Comparison of ENCODE assay signal across 1 cellular context in genomic region chr9:121824651-121825480, GRCh38.
A peak's percentile ranks its signal among the peaks of the same experiment; 100 is the strongest.
TF ChIP-seq lines count a peak whose summit lies in the region.

No MANE protein-coding gene starts in this region.

TF ChIP-seq in K562, 482 proteins besides CTCF, POLR2A, EP300 and RAD21 (continued from another document):
- TF ChIP-seq, protein P1, sequence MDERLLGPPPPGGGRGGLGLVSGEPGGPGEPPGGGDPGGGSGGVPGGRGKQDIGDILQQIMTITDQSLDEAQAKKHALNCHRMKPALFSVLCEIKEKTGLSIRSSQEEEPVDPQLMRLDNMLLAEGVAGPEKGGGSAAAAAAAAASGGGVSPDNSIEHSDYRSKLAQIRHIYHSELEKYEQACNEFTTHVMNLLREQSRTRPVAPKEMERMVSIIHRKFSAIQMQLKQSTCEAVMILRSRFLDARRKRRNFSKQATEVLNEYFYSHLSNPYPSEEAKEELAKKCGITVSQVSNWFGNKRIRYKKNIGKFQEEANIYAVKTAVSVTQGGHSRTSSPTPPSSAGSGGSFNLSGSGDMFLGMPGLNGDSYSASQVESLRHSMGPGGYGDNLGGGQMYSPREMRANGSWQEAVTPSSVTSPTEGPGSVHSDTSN (CRISPR knock-in tag; IDR thresholded peaks at IDR 0.05; ENCODE audit: low read depth): no peak
- TF ChIP-seq, protein P1 (tag; conservative IDR thresholded peaks at IDR 0.05; ENCODE audit: low read depth): peak; percentile 89
- no peak for TF ChIP-seq ILF3 (IDR thresholded peaks at IDR 0.05; ENCODE audit: borderline replicate concordance)
- peak; percentile 52 for TF ChIP-seq NFE2 (IDR thresholded peaks at IDR 0.05; ENCODE audit: low read depth)
- peak; percentile 44 for TF ChIP-seq L3MBTL2 (IDR thresholded peaks at IDR 0.05)
- 0 out of 2 replicates have a peak, but pooled peaks have one; percentile 18 for TF ChIP-seq TAL1 (IDR thresholded peaks at IDR 0.05)
- 0 out of 2 replicates have a peak, but pooled peaks have one; percentile 22 for TF ChIP-seq MGA (IDR thresholded peaks at IDR 0.05)
- TF ChIP-seq PYGO2 (tag; IDR thresholded peaks at IDR 0.05): no peak
- TF ChIP-seq, protein P2, sequence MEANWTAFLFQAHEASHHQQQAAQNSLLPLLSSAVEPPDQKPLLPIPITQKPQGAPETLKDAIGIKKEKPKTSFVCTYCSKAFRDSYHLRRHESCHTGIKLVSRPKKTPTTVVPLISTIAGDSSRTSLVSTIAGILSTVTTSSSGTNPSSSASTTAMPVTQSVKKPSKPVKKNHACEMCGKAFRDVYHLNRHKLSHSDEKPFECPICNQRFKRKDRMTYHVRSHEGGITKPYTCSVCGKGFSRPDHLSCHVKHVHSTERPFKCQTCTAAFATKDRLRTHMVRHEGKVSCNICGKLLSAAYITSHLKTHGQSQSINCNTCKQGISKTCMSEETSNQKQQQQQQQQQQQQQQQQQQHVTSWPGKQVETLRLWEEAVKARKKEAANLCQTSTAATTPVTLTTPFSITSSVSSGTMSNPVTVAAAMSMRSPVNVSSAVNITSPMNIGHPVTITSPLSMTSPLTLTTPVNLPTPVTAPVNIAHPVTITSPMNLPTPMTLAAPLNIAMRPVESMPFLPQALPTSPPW (CRISPR knock-in tag; IDR thresholded peaks at IDR 0.05): peak; percentile 23; the same call in 1 of the 2 replicates
- peak; percentile 71; the same call in 1 of the 2 replicates for TF ChIP-seq ZNF41 (CRISPR knock-in tag; conservative IDR thresholded peaks at IDR 0.05)
- TF ChIP-seq PKNOX1 (IDR thresholded peaks at IDR 0.05): peak; percentile 45; the same call in 1 of the 2 replicates
- TF ChIP-seq E2F6 (IDR thresholded peaks at IDR 0.05; ENCODE audit: borderline replicate concordance in 1 of 2, extremely low read depth in 1 of 2, insufficient read depth in 1 of 2, insufficient read length in 1 of 2, low read depth in 1 of 2, low read length in 1 of 2, poor library complexity in 1 of 2, severe bottlenecking in 1 of 2): peak in 1 of 2 experiments; percentile 38
- no peak for TF ChIP-seq ZKSCAN3 (CRISPR knock-in tag; IDR thresholded peaks at IDR 0.05)
- no peak for TF ChIP-seq SRSF9 (IDR thresholded peaks at IDR 0.05; ENCODE audit: borderline replicate concordance, low read depth, low read length)
